Comparison of ENCODE assay signal across 19 cellular contexts in genomic region chrX:45353462-45353861, GRCh38.
DNase-seq lines count a peak whose midpoint lies in the region; ATAC-seq and TF ChIP-seq lines count a peak whose summit lies in the region.
"Had no signal": no experiment of that assay in that cellular context is flagged by ENCODE, and none has a peak within 500 bp of the region (broad histone marks: within the 10 kb centered on the region; RNA-seq: fewer than 3 reads in every experiment).

No MANE protein-coding gene starts in this region.

- TF ChIP-seq CTCF in mesothelial cell of epicardium (IDR thresholded peaks at IDR 0.05; ENCODE audit: unreplicated experiment) = no peak

- H3K36me3 Mint-ChIP-seq in activated naive CD4-positive, alpha-beta T cell treated with anti-CD3 and anti-CD28 coated beads, Interleukin-2, amount 10 ng/mL, durations not matched to agents 7 days and 5 days = no peaks in the 10 kb centered on the region
- H3K36me3 Mint-ChIP-seq in activated naive CD4-positive, alpha-beta T cell treated with anti-CD3 and anti-CD28 coated beads for 36 hours (ENCODE audit: low read depth) = no peaks in the 10 kb centered on the region
- H3K36me3 Mint-ChIP-seq in mesothelial cell of epicardium = no peaks in the 10 kb centered on the region

- intact Hi-C loops in activated naive CD4-positive, alpha-beta T cell treated with anti-CD3 and anti-CD28 coated beads for 36 hours (cut with micrococcal nuclease) = no loop called here

- CTCF ChIA-PET in activated naive CD4-positive, alpha-beta T cell treated with anti-CD3 and anti-CD28 coated beads, Interleukin-2, amount 10 ng/mL, durations not matched to agents 7 days and 5 days (lab: Charles Lee) = no interaction called here
- CTCF ChIA-PET in activated naive CD4-positive, alpha-beta T cell treated with anti-CD3 and anti-CD28 coated beads for 36 hours (lab: Charles Lee) = no interaction called here

- H3K27me3 ChIP-seq in adipocyte (replicated peaks; ENCODE audit: control insufficient read depth, insufficient read depth, low read length) = no peaks in the 10 kb centered on the region

- peaks cover 4% of the 10 kb centered on the region for H3K9me3 Mint-ChIP-seq in activated naive CD4-positive, alpha-beta T cell treated with anti-CD3 and anti-CD28 coated beads, Interleukin-2, amount 10 ng/mL, durations not matched to agents 7 days and 5 days
- H3K9me3 Mint-ChIP-seq in activated naive CD4-positive, alpha-beta T cell treated with anti-CD3 and anti-CD28 coated beads for 36 hours = peaks cover 5% of the 10 kb centered on the region
- peaks cover 53% of the 10 kb centered on the region for H3K9me3 Mint-ChIP-seq in mesothelial cell of epicardium
- H3K9me3 Mint-ChIP-seq: CD4-positive, alpha-beta T cell had no signal

- no peaks in the 10 kb centered on the region for H3K27me3 Mint-ChIP-seq in activated naive CD4-positive, alpha-beta T cell treated with anti-CD3 and anti-CD28 coated beads, Interleukin-2, amount 10 ng/mL, durations not matched to agents 7 days and 5 days
- peaks cover 2% of the 10 kb centered on the region for H3K27me3 Mint-ChIP-seq in activated naive CD4-positive, alpha-beta T cell treated with anti-CD3 and anti-CD28 coated beads for 36 hours (ENCODE audit: low read depth)
- no peaks in the 10 kb centered on the region for H3K27me3 Mint-ChIP-seq in mesothelial cell of epicardium (ENCODE audit: low read depth)
- H3K27me3 Mint-ChIP-seq: CD4-positive, alpha-beta T cell had no signal

- peaks cover 36% of the 10 kb centered on the region for H3K4me1 ChIP-seq in adipocyte (ENCODE audit: control insufficient read depth, insufficient read depth, low read length)

- peak overlapping the region; percentile 75 for H3K9ac ChIP-seq in adipocyte (ENCODE audit: low read length)

- H3K4me3 ChIP-seq in adipocyte (ENCODE audit: low read length) = no peak overlapping the region
- H3K4me3 ChIP-seq: GM12878 had no signal

- no peak for DNase-seq in activated naive CD4-positive, alpha-beta T cell treated with anti-CD3 and anti-CD28 coated beads, Interleukin-2, amount 10 ng/mL, durations not matched to agents 7 days and 5 days
- no peak for DNase-seq in activated naive CD4-positive, alpha-beta T cell treated with anti-CD3 and anti-CD28 coated beads for 36 hours
- DNase-seq in adipocyte (ENCODE audit: low read depth) (no peak), fibroblast of gingiva (ENCODE audit: low read depth) (peak; percentile 7), MV-4-11 (lab: John Stamatoyannopoulos, UW) (no peak), mesothelial cell of epicardium (ENCODE audit: low spot score in 2 of 2, unreplicated experiment in 2 of 2) (no peak)
- DNase-seq: CD4-positive, alpha-beta T cell; DMS153; GOT3; Kasumi-1; NCI-H1105; NCI-H1694; NCI-H2081 treated with DMSO at 0.1 percent for 48 hours; NCI-H510A treated with DMSO at 0.1 percent for 48 hours; NCI-H774; RPMI8226 had no signal

- no peak for ATAC-seq in HG03520 (IDR thresholded peaks at IDR 0.05; ENCODE audit: unreplicated experiment)
- ATAC-seq: GM12878, HCT116 had no signal

- no peak overlapping the region for H3K4me3 Mint-ChIP-seq in activated naive CD4-positive, alpha-beta T cell treated with anti-CD3 and anti-CD28 coated beads, Interleukin-2, amount 10 ng/mL, durations not matched to agents 7 days and 5 days
- H3K4me3 Mint-ChIP-seq in activated naive CD4-positive, alpha-beta T cell treated with anti-CD3 and anti-CD28 coated beads for 36 hours = no peak overlapping the region
- H3K4me3 Mint-ChIP-seq in mesothelial cell of epicardium = no peak overlapping the region
- H3K4me3 Mint-ChIP-seq: CD4-positive, alpha-beta T cell had no signal

- H3K27ac Mint-ChIP-seq in activated naive CD4-positive, alpha-beta T cell treated with anti-CD3 and anti-CD28 coated beads, Interleukin-2, amount 10 ng/mL, durations not matched to agents 7 days and 5 days = peak overlapping the region; percentile 19
- H3K27ac Mint-ChIP-seq in activated naive CD4-positive, alpha-beta T cell treated with anti-CD3 and anti-CD28 coated beads for 36 hours = no peak overlapping the region
- H3K27ac Mint-ChIP-seq in mesothelial cell of epicardium = no peak overlapping the region
- H3K27ac Mint-ChIP-seq: CD4-positive, alpha-beta T cell had no signal

- H3K36me3 ChIP-seq in adipocyte (ENCODE audit: control insufficient read depth, insufficient read depth, low read length, severe bottlenecking) = no peaks in the 10 kb centered on the region

- H3K4me1 Mint-ChIP-seq in activated naive CD4-positive, alpha-beta T cell treated with anti-CD3 and anti-CD28 coated beads, Interleukin-2, amount 10 ng/mL, durations not matched to agents 7 days and 5 days = no peaks in the 10 kb centered on the region
- no peaks in the 10 kb centered on the region for H3K4me1 Mint-ChIP-seq in activated naive CD4-positive, alpha-beta T cell treated with anti-CD3 and anti-CD28 coated beads for 36 hours (ENCODE audit: low read depth)
- no peaks in the 10 kb centered on the region for H3K4me1 Mint-ChIP-seq in mesothelial cell of epicardium

- peaks cover 34% of the 10 kb centered on the region for H3K9me3 ChIP-seq in adipocyte (ENCODE audit: control insufficient read depth, low read length)
